Comparison of ENCODE assay signal across 8 cellular contexts in genomic region chr5:140564196-140565023, GRCh38. TPM values are rescaled to one million over a fixed set of nuclear protein-coding genes. Genes with fewer than 3 reads are reported as not detected.
DNase-seq lines count a peak whose midpoint lies in the region; ATAC-seq, FAIRE-seq and TF ChIP-seq lines count a peak whose summit lies in the region.

Gene APBB3 (minus strand): TSS chr5:140564598. CDS start chr5:140564245, 353 bp downstream.
Gene SLC35A4 (plus strand): TSS chr5:140564828. CDS start chr5:140567170, 2,342 bp downstream.

- peak within 1 kb of the TSS; percentile 87 for H4K5ac ChIP-seq in H1 (ENCODE audit: insufficient read length, low read depth, low read length)

- no peaks in the 10 kb centered on the region for H3K27me3 Mint-ChIP-seq in activated CD8-positive, alpha-beta memory T cell treated with anti-CD3 and anti-CD28 coated beads, Interleukin-2, amount 10 ng/mL, durations not matched to agents 7 days and 5 days

- peak within 1 kb of the TSS; percentile 17 for H3K4ac ChIP-seq in H1 (replicated peaks; ENCODE audit: insufficient read length, low read depth, low read length)
- H3K4ac ChIP-seq in mesenchymal stem cell (ENCODE audit: low read depth in 1 of 2, low read length in 2 of 2): peak within 1 kb of the TSS; percentile 41 to 93

- FAIRE-seq in HTR-8/SVneo (lab: Jason Lieb, UNC) (peak; percentile 96), H1 (lab: Jason Lieb, UNC) (peak; percentile 62)

- no peaks in the 10 kb centered on the region for H3K9me3 ChIP-seq in NT2/D1 (ENCODE audit: insufficient read depth, low read length)
- no peaks in the 10 kb centered on the region for H3K9me3 ChIP-seq in H1 (ENCODE audit: insufficient read depth in 2 of 2, low read depth in 1 of 2, low read length in 1 of 2)
- no peaks in the 10 kb centered on the region for H3K9me3 ChIP-seq in mesenchymal stem cell (ENCODE audit: control insufficient read depth, low read length)

- H2BK12ac ChIP-seq in H1 (ENCODE audit: low read depth, low read length) (peak within 1 kb of the TSS; percentile 35; the same call in 1 of the 2 replicates), mesenchymal stem cell (ENCODE audit: low read length in 2 of 2) (peak within 1 kb of the TSS; percentile 7 to 25)

- H4K91ac ChIP-seq in H1 (replicated peaks; ENCODE audit: insufficient read length, low read length) (peak within 1 kb of the TSS; percentile 91), mesenchymal stem cell (ENCODE audit: low read length) (peak within 1 kb of the TSS; percentile 64)

- H3K79me1 ChIP-seq in H1 (ENCODE audit: low read depth, low read length): peaks cover 7% of the 10 kb centered on the region
- H3K79me1 ChIP-seq in mesenchymal stem cell (replicated peaks; ENCODE audit: low read length, poor library complexity, severe bottlenecking): peaks cover 51% of the 10 kb centered on the region

- WGBS in H1 (ENCODE audit: extremely low coverage in 1 of 2, insufficient coverage in 1 of 2, insufficient read length in 1 of 2, insufficient replicate concordance in 2 of 2, low coverage in 1 of 2, low lambda C conversion rate in 2 of 2, missing lambda C conversion rate in 1 of 2), 2 experiments: 4% methylated on average over 61 of the region's 74 CpGs; no CpG with 5 or more reads in 1 of the 2 experiments
- WGBS in mesenchymal stem cell: under 1% methylated on average over 50 of the region's 74 CpGs

- no peak for TF ChIP-seq CTCF in H1 (IDR thresholded peaks at IDR 0.05; ENCODE audit: control extremely low read depth in 1 of 3, insufficient read depth in 1 of 3, low read depth in 1 of 3, low read length in 3 of 3)

- DNase-seq in COLO668 (lab: John Stamatoyannopoulos, UW; ENCODE audit: unreplicated experiment) (peak; percentile 92), HTR-8/SVneo (ENCODE audit: insufficient read length, low spot score) (peak; percentile 96), NT2/D1 (ENCODE audit: low read depth, low spot score) (peak; percentile 83), H1 (ENCODE audit: low read depth in 1 of 2, low spot score in 2 of 2) (peak; percentile 84 to 89), mesenchymal stem cell (peak; percentile 99)
- peak; percentile 99 for DNase-seq in activated CD8-positive, alpha-beta memory T cell treated with anti-CD3 and anti-CD28 coated beads, Interleukin-2, amount 10 ng/mL, durations not matched to agents 7 days and 5 days
- DNase-seq in stimulated activated CD8-positive, alpha-beta memory T cell treated with anti-CD3 and anti-CD28 coated beads, Interleukin-12 subunit alpha, Interleukin-12 subunit beta, amount 100 ng/mL, for 4 hours (ENCODE audit: low read depth): peak; percentile 94

- H2BK20ac ChIP-seq in H1 (ENCODE audit: low read length): no peak within 1 kb of the TSS

- H2BK5ac ChIP-seq in H1 (ENCODE audit: low read depth, low read length) (peak within 1 kb of the TSS; percentile 76), mesenchymal stem cell (ENCODE audit: low read depth, low read length, poor library complexity, severe bottlenecking) (no peak within 1 kb of the TSS)

- H3K9ac ChIP-seq in NT2/D1 (ENCODE audit: insufficient read length, low read depth): peak within 1 kb of the TSS; percentile 90
- H3K9ac ChIP-seq in H1 (replicated peaks in 1 of 4; ENCODE audit: extremely low read depth in 1 of 4, low read depth in 3 of 4, low read length in 3 of 4): peak within 1 kb of the TSS; percentile 72 to 95 (median 85)
- peak within 1 kb of the TSS; percentile 95 for H3K9ac ChIP-seq in mesenchymal stem cell (ENCODE audit: low read length)

- H2AK5ac ChIP-seq in H1 (ENCODE audit: low read depth, low read length) (peak within 1 kb of the TSS; percentile 86; the same call in 1 of the 2 replicates), mesenchymal stem cell (ENCODE audit: low read length, severe bottlenecking) (peak within 1 kb of the TSS; percentile 33)

- H3K4me1 ChIP-seq in NT2/D1 (ENCODE audit: insufficient read depth, insufficient read length) (peaks cover 12% of the 10 kb centered on the region), H1 (replicated peaks in 1 of 4; ENCODE audit: control insufficient read depth in 3 of 4, insufficient read depth in 4 of 4, low read length in 3 of 4) (peaks cover 0 to 11% (median 4%) of the 10 kb centered on the region in 4 experiments; a peak in 5 of 7 replicates), mesenchymal stem cell (ENCODE audit: control insufficient read depth, insufficient read depth, low read depth, low read length) (peaks cover 30% of the 10 kb centered on the region)

- peak within 1 kb of the TSS; percentile 78 for H3K56ac ChIP-seq in H1 (replicated peaks; ENCODE audit: insufficient read length, low read depth, low read length)

- POLR2A ChIA-PET in H1 (lab: Charles Lee; ENCODE audit: partially characterized antibody): interaction anchor here (0.9 to 10.8 kb wide), 6 partner anchors 7 to 82 kb away, joined by 3 to 191 read pairs (median 14); partner anchors contain the start of genes EIF4EBP3 and SRA1

- peaks cover 50% of the 10 kb centered on the region for H3K4me1 Mint-ChIP-seq in activated CD8-positive, alpha-beta memory T cell treated with anti-CD3 and anti-CD28 coated beads, Interleukin-2, amount 10 ng/mL, durations not matched to agents 7 days and 5 days

- H3K36me3 ChIP-seq in NT2/D1 (ENCODE audit: insufficient read depth, insufficient read length, low read length): peaks cover 54% of the 10 kb centered on the region
- peaks cover 0 to 18% (median 13%) of the 10 kb centered on the region in 4 experiments; a peak in 4 of 8 replicates for H3K36me3 ChIP-seq in H1 (ENCODE audit: control insufficient read depth in 2 of 4, insufficient read depth in 4 of 4, low read length in 3 of 4)
- H3K36me3 ChIP-seq in mesenchymal stem cell (ENCODE audit: control insufficient read depth in 1 of 2, insufficient read depth in 2 of 2, low read depth in 1 of 2, low read length in 2 of 2): peaks cover 48 to 60% of the 10 kb centered on the region in 2 experiments

- H3K4me3 ChIP-seq in NT2/D1 (ENCODE audit: insufficient read length, low read depth) (peak within 1 kb of the TSS; percentile 85), H1 (ENCODE audit: extremely low read depth in 1 of 4, insufficient read depth in 2 of 4, low read depth in 3 of 4, low read length in 4 of 4) (peak within 1 kb of the TSS; percentile 90 to 99 (median 95)), mesenchymal stem cell (ENCODE audit: insufficient read depth in 1 of 2, low read depth in 1 of 2, low read length in 2 of 2) (peak within 1 kb of the TSS; percentile 78 to 89)

- H3K27ac Mint-ChIP-seq in activated CD8-positive, alpha-beta memory T cell treated with anti-CD3 and anti-CD28 coated beads, Interleukin-2, amount 10 ng/mL, durations not matched to agents 7 days and 5 days: peak within 1 kb of the TSS; percentile 95

- no peaks in the 10 kb centered on the region for H3K9me3 Mint-ChIP-seq in activated CD8-positive, alpha-beta memory T cell treated with anti-CD3 and anti-CD28 coated beads, Interleukin-2, amount 10 ng/mL, durations not matched to agents 7 days and 5 days (ENCODE audit: low read depth)

- H3K4me3 Mint-ChIP-seq in activated CD8-positive, alpha-beta memory T cell treated with anti-CD3 and anti-CD28 coated beads, Interleukin-2, amount 10 ng/mL, durations not matched to agents 7 days and 5 days: peak within 1 kb of the TSS; percentile 94

- H3K27me3 ChIP-seq in NT2/D1 (ENCODE audit: insufficient read depth, insufficient read length): no peaks in the 10 kb centered on the region
- H3K27me3 ChIP-seq in H1 (replicated peaks in 1 of 4; ENCODE audit: control insufficient read depth in 3 of 4, extremely low read depth in 1 of 4, insufficient read depth in 3 of 4, low read length in 3 of 4): no peaks in the 10 kb centered on the region; a peak in 1 of 7 replicates
- H3K27me3 ChIP-seq in mesenchymal stem cell (ENCODE audit: control insufficient read depth in 1 of 2, insufficient read depth in 1 of 2, low read length in 2 of 2): no peaks in the 10 kb centered on the region

- H3K23me2 ChIP-seq in H1 (ENCODE audit: low read depth, low read length): peaks cover 14% of the 10 kb centered on the region

- TF ChIP-seq POLR2A in H1 (IDR thresholded peaks at IDR 0.05; ENCODE audit: control extremely low read depth in 1 of 2, low read depth in 2 of 2, low read length in 2 of 2): peak in 1 of 2 experiments; percentile 48; a peak in 2 of 3 replicates

- no peak within 1 kb of the TSS for H2BK120ac ChIP-seq in H1 (replicated peaks; ENCODE audit: low read depth, low read length)
- H2BK120ac ChIP-seq in mesenchymal stem cell (ENCODE audit: low read depth, low read length): peak within 1 kb of the TSS; percentile 24

- ATAC-seq in GM21360 (IDR thresholded peaks at IDR 0.05; ENCODE audit: unreplicated experiment): peak; percentile 90
- ATAC-seq in activated CD8-positive, alpha-beta memory T cell treated with anti-CD3 and anti-CD28 coated beads, Interleukin-2, amount 10 ng/mL, durations not matched to agents 7 days and 5 days: peak; percentile 93

- H3K14ac ChIP-seq in H1 (ENCODE audit: insufficient read length) (no peak within 1 kb of the TSS), mesenchymal stem cell (ENCODE audit: low read length in 2 of 2) (peak within 1 kb of the TSS in 1 of 2 experiments; percentile 88)

- H3K36me3 Mint-ChIP-seq in activated CD8-positive, alpha-beta memory T cell treated with anti-CD3 and anti-CD28 coated beads, Interleukin-2, amount 10 ng/mL, durations not matched to agents 7 days and 5 days: peaks cover 30% of the 10 kb centered on the region

- no peak within 1 kb of the TSS for H3K23ac ChIP-seq in H1 (ENCODE audit: insufficient read length)
- peak within 1 kb of the TSS in 1 of 2 experiments; percentile 68 for H3K23ac ChIP-seq in mesenchymal stem cell (ENCODE audit: low read length in 2 of 2)

- H3K18ac ChIP-seq in H1 (ENCODE audit: extremely low read depth, low read length) (peak within 1 kb of the TSS; percentile 95), mesenchymal stem cell (ENCODE audit: low read depth in 1 of 2, low read length in 2 of 2) (peak within 1 kb of the TSS; percentile 81 to 88)

- H3K27ac ChIP-seq in H1 (ENCODE audit: low read depth, low read length): peak within 1 kb of the TSS; percentile 65
- peak within 1 kb of the TSS; percentile 77 for H3K27ac ChIP-seq in mesenchymal stem cell (ENCODE audit: low read length, poor library complexity, severe bottlenecking)

- CTCF ChIA-PET in activated CD8-positive, alpha-beta memory T cell treated with anti-CD3 and anti-CD28 coated beads, Interleukin-2, amount 10 ng/mL, durations not matched to agents 7 days and 5 days (lab: Charles Lee): interaction anchor here (0.9 to 1.6 kb wide), 5 partner anchors 7 to 83 kb away, joined by 3 to 9 read pairs (median 4); partner anchors contain the start of genes CD14, IK, NDUFA2 and SRA1
- CTCF ChIA-PET in H1 (lab: Charles Lee; ENCODE audit: partially characterized antibody): interaction anchor here (0.9 to 3.7 kb wide), 4 partner anchors 13 to 74 kb away, joined by 3 to 20 read pairs (median 10); partner anchors contain the start of gene EIF4EBP3

- H2AFZ ChIP-seq in H1 (ENCODE audit: low read length): peak within 1 kb of the TSS; percentile 81
- H2AFZ ChIP-seq in mesenchymal stem cell (ENCODE audit: low read depth, low read length): peak within 1 kb of the TSS; percentile 72

- H2BK15ac ChIP-seq in H1 (ENCODE audit: low read length) (0 out of 2 replicates have a peak within 1 kb of the TSS, but pooled peaks have one; percentile 2), mesenchymal stem cell (ENCODE audit: low read depth, poor library complexity, severe bottlenecking) (peak within 1 kb of the TSS; percentile 44)

- peak in 1 of 2 experiments; percentile 7; a peak in 1 of 4 replicates for TF ChIP-seq RAD21 in H1 (IDR thresholded peaks at IDR 0.05 in 1 of 2, conservative IDR thresholded peaks at IDR 0.05 in 1 of 2; ENCODE audit: low read depth in 2 of 2, low read length in 2 of 2)

- H4K8ac ChIP-seq in H1 (ENCODE audit: extremely low read depth, insufficient read depth, low read length) (peak within 1 kb of the TSS; percentile 84; the same call in 1 of the 2 replicates), mesenchymal stem cell (ENCODE audit: low read length) (peak within 1 kb of the TSS; percentile 93)

- H3K4me2 ChIP-seq in H1 (ENCODE audit: insufficient read depth in 1 of 2, low read depth in 2 of 2, low read length in 2 of 2): peak within 1 kb of the TSS; percentile 90 to 98
- H3K4me2 ChIP-seq in mesenchymal stem cell (ENCODE audit: low read length, poor library complexity, severe bottlenecking): peak within 1 kb of the TSS; percentile 81

- no peaks in the 10 kb centered on the region for H4K20me1 ChIP-seq in H1 (replicated peaks in 1 of 2; ENCODE audit: control insufficient read depth in 1 of 2, insufficient read depth in 2 of 2, low read length in 2 of 2)

- TF ChIP-seq EP300 in H1 (IDR thresholded peaks at IDR 0.05; ENCODE audit: borderline replicate concordance in 1 of 2, low read depth in 2 of 2, low read length in 2 of 2): no peak

- peaks cover 3 to 9% of the 10 kb centered on the region in 2 experiments; a peak in 3 of 4 replicates for H3K79me2 ChIP-seq in H1 (ENCODE audit: control insufficient read depth in 1 of 2, insufficient read depth in 2 of 2, low read length in 2 of 2)

RNA-seq across cellular contexts. Expression of gene APBB3, which starts in this region (rescaled TPM):
- total RNA-seq in activated CD8-positive, alpha-beta memory T cell treated with anti-CD3 and anti-CD28 coated beads, Interleukin-2, amount 10 ng/mL, durations not matched to agents 7 days and 5 days: 10 to 100 TPM; 20.0 to 24.8 TPM
- 12.0 and 16.0 TPM in 2 replicates for total RNA-seq in H1 (2021; fragmentation: NEBNext Ultra II Directional; extraction: Animal tissue kit (Norgen Biotek cat#: 25700))
- 21.9 and 30.0 TPM in 2 replicates for polyA plus RNA-seq in H1 (2011; rRNA removed)
- polyA plus RNA-seq in H1 (2011; cell fraction: cytosol; rRNA removed): 31.0 TPM
- polyA plus RNA-seq in H1 (2011; cell fraction: nucleus; rRNA removed): 148 TPM
- 15.9 to 22.5 TPM (median 18.0 TPM) in 4 replicates for polyA plus RNA-seq in H1 (2012, experiment 1 of 2)
- polyA plus RNA-seq in H1 (2012, experiment 2 of 2): 6.7 TPM
- 9.3 TPM for polyA plus RNA-seq in H1 (2013, experiment 1 of 2)
- 8.3 TPM for polyA plus RNA-seq in H1 (2013, experiment 2 of 2)
- polyA minus RNA-seq in H1 (2011; rRNA and poly(A)+ RNA removed): 19.3 and 25.5 TPM in 2 replicates
- 7.8 TPM for polyA minus RNA-seq in H1 (2011; cell fraction: cytosol; rRNA and poly(A)+ RNA removed)
- polyA minus RNA-seq in H1 (2011; cell fraction: nucleus; rRNA and poly(A)+ RNA removed): 28.3 TPM
- 9.6 TPM for polyA plus RNA-seq in mesenchymal stem cell (2013, experiment 1 of 2)
- polyA plus RNA-seq in mesenchymal stem cell (2013, experiment 2 of 2): 9.5 TPM

RNA-seq across cellular contexts. Expression of gene SLC35A4, which starts in this region (rescaled TPM):
- total RNA-seq in activated CD8-positive, alpha-beta memory T cell treated with anti-CD3 and anti-CD28 coated beads, Interleukin-2, amount 10 ng/mL, durations not matched to agents 7 days and 5 days: 100 to 1,000 TPM; 100 to 101 TPM
- 78.6 and 81.9 TPM in 2 replicates for total RNA-seq in H1 (2021; fragmentation: NEBNext Ultra II Directional; extraction: Animal tissue kit (Norgen Biotek cat#: 25700))
- polyA plus RNA-seq in H1 (2011; rRNA removed): 131 and 133 TPM in 2 replicates
- 87.3 TPM for polyA plus RNA-seq in H1 (2011; cell fraction: cytosol; rRNA removed)
- 92.3 TPM for polyA plus RNA-seq in H1 (2011; cell fraction: nucleus; rRNA removed)
- polyA plus RNA-seq in H1 (2012, experiment 1 of 2): 101 to 122 TPM (median 110 TPM) in 4 replicates
- polyA plus RNA-seq in H1 (2012, experiment 2 of 2): 170 TPM
- 58.5 TPM for polyA plus RNA-seq in H1 (2013, experiment 1 of 2)
- polyA plus RNA-seq in H1 (2013, experiment 2 of 2): 57.3 TPM
- 139 and 187 TPM in 2 replicates for polyA minus RNA-seq in H1 (2011; rRNA and poly(A)+ RNA removed)
- polyA minus RNA-seq in H1 (2011; cell fraction: cytosol; rRNA and poly(A)+ RNA removed): 31.1 TPM
- polyA minus RNA-seq in H1 (2011; cell fraction: nucleus; rRNA and poly(A)+ RNA removed): 32.7 TPM
- polyA plus RNA-seq in mesenchymal stem cell (2013, experiment 1 of 2): 70.3 TPM
- 71.3 TPM for polyA plus RNA-seq in mesenchymal stem cell (2013, experiment 2 of 2)

Comparison
In these comparisons a context has a peak if more than half of its experiments do, and no peak if none do; other contexts are left out.
1. Peak in every context shown above with its lines: DNase-seq, ATAC-seq, H3K4me3 ChIP-seq and H3K27ac ChIP-seq.